ENCODE assay signal across 19 cellular contexts in the genomic region with DNA sequence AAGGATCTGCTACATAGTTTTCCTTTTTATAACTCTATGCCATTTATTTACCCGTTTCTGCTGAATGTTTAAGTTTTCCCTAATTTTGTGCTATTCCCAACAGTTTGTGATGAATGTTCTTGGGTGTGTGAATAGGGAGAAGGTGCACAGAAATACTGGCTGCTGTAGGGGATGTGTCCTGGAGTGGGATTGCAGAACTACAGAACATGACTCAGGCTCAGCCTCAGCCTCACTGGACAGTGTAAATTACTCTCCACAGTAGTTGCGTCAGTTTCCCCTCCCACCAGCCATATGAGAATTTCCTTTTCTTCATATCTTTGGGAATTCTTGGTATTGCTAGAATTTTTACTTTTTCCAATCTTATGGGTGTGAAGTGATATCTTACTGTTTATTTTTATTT. TPM values are rescaled to one million over a fixed set of nuclear protein-coding genes. Genes with fewer than 3 reads are reported as not detected.
DNase-seq lines count a peak whose midpoint lies in the region; ATAC-seq, FAIRE-seq and TF ChIP-seq lines count a peak whose summit lies in the region.
"Had no signal": no experiment of that assay in that cellular context is flagged by ENCODE, and none has a peak within 500 bp of the region (broad histone marks: within the 10 kb centered on the region; RNA-seq: fewer than 3 reads in every experiment).

No MANE protein-coding gene starts in this region.

- H3K27ac Mint-ChIP-seq in astrocyte (ENCODE audit: unreplicated experiment), result peak overlapping the region; percentile 70
- H3K27ac Mint-ChIP-seq: activated naive CD8-positive, alpha-beta T cell treated with anti-CD3 and anti-CD28 coated beads for 36 hours; T-helper 1 cell treated with Interleukin-12 subunit alpha and Interleukin-12 subunit beta and Interleukin-4 antibody, amounts not matched to agents 30 μg/mL and 1 μg/mL, for 36 hours had no signal

- no peak overlapping the region for H2AK5ac ChIP-seq in IMR-90 (ENCODE audit: low read depth, low read length)

- WGBS in IMR-90 (ENCODE audit: extremely low coverage in 2 of 2, insufficient read length in 1 of 2), 2 experiments, result no CpG with 5 or more reads among the region's 2 CpGs

- H3K9ac ChIP-seq in BLaER1 treated with 17β-estradiol and CSF1 and Interleukin-3, amounts not matched to agents 10 nM and 100 nM, result no peak overlapping the region
- H3K9ac ChIP-seq in IMR-90 (ENCODE audit: low read depth, low read length) (no peak overlapping the region), astrocyte (ENCODE audit: low read length) (no peak overlapping the region)

- H3K4me1 ChIP-seq in BLaER1 treated with 17β-estradiol and CSF1 and Interleukin-3, amounts not matched to agents 10 nM and 100 nM, result peaks cover 13 to 67% (median 44%) of the 10 kb centered on the region in 10 experiments
- no peaks in the 10 kb centered on the region for H3K4me1 ChIP-seq in IMR-90 (ENCODE audit: control insufficient read depth, insufficient read depth, low read length)
- H3K4me1 ChIP-seq in astrocyte (ENCODE audit: insufficient read depth, low read length), result no peaks in the 10 kb centered on the region
- H3K4me1 ChIP-seq in SJCRH30, result no peaks in the 10 kb centered on the region; the same call in 1 of the 2 replicates

- no peaks in the 10 kb centered on the region for H3K36me3 Mint-ChIP-seq in astrocyte (ENCODE audit: low read depth, unreplicated experiment)

- no peak overlapping the region for H3K4me3 Mint-ChIP-seq in astrocyte (ENCODE audit: unreplicated experiment)
- H3K4me3 Mint-ChIP-seq: activated naive CD8-positive, alpha-beta T cell treated with anti-CD3 and anti-CD28 coated beads for 36 hours; T-helper 1 cell treated with Interleukin-12 subunit alpha and Interleukin-12 subunit beta and Interleukin-4 antibody, amounts not matched to agents 30 μg/mL and 1 μg/mL, for 36 hours had no signal

- BruUV-seq in IMR-90 (replicated peaks; lab: Mats Ljungman, UMichigan), result no TSS peak

- no peak overlapping the region for H3K4ac ChIP-seq in IMR-90 (ENCODE audit: low read depth, low read length)

- H2BK20ac ChIP-seq in IMR-90 (ENCODE audit: low read depth, low read length), result no peak overlapping the region

- intact Hi-C loops in IMR-90 (cut with micrococcal nuclease), result no loop called here

- dilution Hi-C loops in IMR-90 (cut with HindIII; ENCODE audit: low sequenced_read_pairs, unreplicated experiment), result no loop called here

- ATAC-seq in IMR-90 (ENCODE audit: low read depth), result peak; percentile 90
- no peak for ATAC-seq in HG02970 (IDR thresholded peaks at IDR 0.05; ENCODE audit: low FRiP score, unreplicated experiment)
- ATAC-seq: left ventricle myocardium superior had no signal

- TF ChIP-seq POLR2A in IMR-90 (IDR thresholded peaks at IDR 0.05; ENCODE audit: low read depth, low read length), result no peak

- H3K23ac ChIP-seq in IMR-90 (ENCODE audit: low read depth, low read length), result no peak overlapping the region

- H3K9me1 ChIP-seq in IMR-90 (ENCODE audit: insufficient read depth, low read length), result no peaks in the 10 kb centered on the region

- H3K14ac ChIP-seq in IMR-90 (replicated peaks; ENCODE audit: low read depth, low read length), result no peak overlapping the region

- no peak overlapping the region for H2BK5ac ChIP-seq in IMR-90 (ENCODE audit: low read depth, low read length, poor library complexity, severe bottlenecking)

- POLR2A ChIA-PET in IMR-90 (lab: Charles Lee; ENCODE audit: unreplicated experiment), result no interaction called here

- no peak overlapping the region for H3K18ac ChIP-seq in IMR-90 (ENCODE audit: low read depth, low read length)

- FAIRE-seq in astrocyte (lab: Jason Lieb, UNC), result no peak
- FAIRE-seq: colon had no signal

- DNase-seq in IMR-90, result peak; percentile 70
- peak; percentile 57 for DNase-seq in astrocyte (ENCODE audit: low read depth)
- peak; percentile 89 for DNase-seq in iris pigment epithelial cell (ENCODE audit: low read depth)
- DNase-seq in effector CD8-positive, alpha-beta T cell (lab: John Stamatoyannopoulos, UW), result no peak
- no peak for DNase-seq in SJCRH30
- DNase-seq in NCI-H146 (lab: John Stamatoyannopoulos, UW), result no peak
- DNase-seq: activated CD4-positive, alpha-beta T cell treated with anti-CD3 and anti-CD28 coated beads for 4 hours; activated naive CD8-positive, alpha-beta T cell treated with anti-CD3 and anti-CD28 coated beads for 36 hours; activated T-cell treated with anti-CD3 and anti-CD28 coated beads, Interleukin-2, amount 50 U/mL, for 1 hour; C1 segment of cervical spinal cord; DMS79 treated with DMSO at 0.1 percent for 48 hours; left ventricle myocardium superior; NCI-H1105; PC-9; stimulated activated CD4-positive, alpha-beta T cell treated with anti-CD3 and anti-CD28 coated beads, Interleukin-2, amount 100 ng/mL, for 24 hours had no signal

- H3K79me2 ChIP-seq in astrocyte (ENCODE audit: insufficient read depth, low read length), result no peaks in the 10 kb centered on the region

- no peak overlapping the region for H2AFZ ChIP-seq in IMR-90 (replicated peaks; ENCODE audit: low read length, poor library complexity)
- no peak overlapping the region for H2AFZ ChIP-seq in astrocyte (ENCODE audit: low read depth, low read length)
- H2AFZ ChIP-seq: PC-9 had no signal

- no peak for TF ChIP-seq CTCF in IMR-90 (conservative IDR thresholded peaks at IDR 0.05; ENCODE audit: low read depth, low read length)
- no peak for TF ChIP-seq CTCF in astrocyte (IDR thresholded peaks at IDR 0.05; ENCODE audit: insufficient read depth, low read depth, low read length)

- no peak overlapping the region for H2AK9ac ChIP-seq in IMR-90 (replicated peaks; ENCODE audit: low read depth, low read length, poor library complexity)

- 0 out of 22 replicates have a peak overlapping the region, but pooled peaks of 1 of the 11 experiments have one; percentile 2 for H3K27ac ChIP-seq in BLaER1 treated with 17β-estradiol and CSF1 and Interleukin-3, amounts not matched to agents 10 nM and 100 nM
- H3K27ac ChIP-seq in IMR-90 (ENCODE audit: insufficient read depth, low read length), result no peak overlapping the region
- H3K27ac ChIP-seq in astrocyte (ENCODE audit: low read depth, low read length), result no peak overlapping the region
- no peak overlapping the region for H3K27ac ChIP-seq in SJCRH30
- H3K27ac ChIP-seq: PC-9 had no signal

- in situ Hi-C loops in IMR-90 (cut with MboI; ENCODE audit: low sequenced_read_pairs), result no loop called here

- CTCF ChIA-PET in IMR-90 (lab: Yijun Ruan, JAX), result no interaction called here

- no peaks in the 10 kb centered on the region for H3K27me3 ChIP-seq in BLaER1 treated with 17β-estradiol and CSF1 and Interleukin-3, amounts not matched to agents 10 nM and 100 nM
- H3K27me3 ChIP-seq in IMR-90 (ENCODE audit: control insufficient read depth, insufficient read depth, low read length) (no peaks in the 10 kb centered on the region), astrocyte (ENCODE audit: insufficient read depth, low read length) (no peaks in the 10 kb centered on the region), SJCRH30 (no peaks in the 10 kb centered on the region)

- no peak overlapping the region for H4K8ac ChIP-seq in IMR-90 (ENCODE audit: low read depth in 2 of 2, low read length in 2 of 2)

- H4K5ac ChIP-seq in IMR-90 (ENCODE audit: low read depth, low read length), result no peak overlapping the region

- TF ChIP-seq RAD21 in IMR-90 (IDR thresholded peaks at IDR 0.05; ENCODE audit: low read length), result no peak

- H2BK120ac ChIP-seq in IMR-90 (ENCODE audit: low read depth, low read length), result no peak overlapping the region

- peaks cover 33% of the 10 kb centered on the region for H3K4me1 Mint-ChIP-seq in astrocyte (ENCODE audit: low read depth, unreplicated experiment)

- no peak overlapping the region for H3K4me3 ChIP-seq in BLaER1 treated with 17β-estradiol and CSF1 and Interleukin-3, amounts not matched to agents 10 nM and 100 nM
- H3K4me3 ChIP-seq in IMR-90 (ENCODE audit: insufficient read depth, low read depth, low read length) (no peak overlapping the region), astrocyte (ENCODE audit: insufficient read depth, low read depth, low read length) (no peak overlapping the region), SJCRH30 (no peak overlapping the region)
- H3K4me3 ChIP-seq: PC-9 had no signal

- peaks cover 0 to 4% (median 0%) of the 10 kb centered on the region in 11 experiments; a peak in 3 of 22 replicates for H3K9me3 ChIP-seq in BLaER1 treated with 17β-estradiol and CSF1 and Interleukin-3, amounts not matched to agents 10 nM and 100 nM (replicated peaks in 1 of 11)
- no peaks in the 10 kb centered on the region for H3K9me3 ChIP-seq in IMR-90 (ENCODE audit: control insufficient read depth, insufficient read depth, low read length)
- H3K9me3 ChIP-seq in astrocyte (ENCODE audit: insufficient read depth, low read depth, low read length), result no peaks in the 10 kb centered on the region
- H3K9me3 ChIP-seq in SJCRH30 (replicated peaks), result no peaks in the 10 kb centered on the region

- H4K20me1 ChIP-seq in BLaER1 treated with 17β-estradiol and CSF1 and Interleukin-3, amounts not matched to agents 10 nM and 100 nM, result no peaks in the 10 kb centered on the region
- H4K20me1 ChIP-seq in IMR-90 (ENCODE audit: insufficient read depth, low read length) (no peaks in the 10 kb centered on the region), astrocyte (ENCODE audit: insufficient read depth, low read length) (peaks cover 5% of the 10 kb centered on the region)

- H3K4me2 ChIP-seq in BLaER1 treated with 17β-estradiol and CSF1 and Interleukin-3, amounts not matched to agents 10 nM and 100 nM, result peak overlapping the region in 7 of 11 experiments; percentile 21 to 54 (median 45); a peak in 11 of 22 replicates
- H3K4me2 ChIP-seq in IMR-90 (ENCODE audit: low read depth, low read length) (no peak overlapping the region), astrocyte (ENCODE audit: low read length) (no peak overlapping the region)
- H3K4me2 ChIP-seq: PC-9 had no signal

- H3K36me3 ChIP-seq in BLaER1 treated with 17β-estradiol and CSF1 and Interleukin-3, amounts not matched to agents 10 nM and 100 nM, result no peaks in the 10 kb centered on the region
- no peaks in the 10 kb centered on the region for H3K36me3 ChIP-seq in IMR-90 (ENCODE audit: control insufficient read depth, insufficient read depth, low read length)
- no peaks in the 10 kb centered on the region for H3K36me3 ChIP-seq in astrocyte (ENCODE audit: insufficient read depth, low read length)
- H3K36me3 ChIP-seq in SJCRH30, result no peaks in the 10 kb centered on the region

- H2BK15ac ChIP-seq in IMR-90 (ENCODE audit: low read depth, low read length), result no peak overlapping the region

- H3K79me1 ChIP-seq in IMR-90 (ENCODE audit: low read depth in 1 of 2, low read length in 2 of 2), result peaks cover 8 to 9% of the 10 kb centered on the region in 2 experiments; a peak in 2 of 4 replicates

- H3K27me3 Mint-ChIP-seq in astrocyte (ENCODE audit: low read depth, unreplicated experiment), result no peaks in the 10 kb centered on the region
- H3K27me3 Mint-ChIP-seq: activated naive CD8-positive, alpha-beta T cell treated with anti-CD3 and anti-CD28 coated beads for 36 hours had no signal

- no peaks in the 10 kb centered on the region for H3K9me3 Mint-ChIP-seq in astrocyte (ENCODE audit: unreplicated experiment)

- H3K56ac ChIP-seq in IMR-90 (ENCODE audit: extremely low read depth, insufficient read depth, low read length), result no peak overlapping the region

- no peak overlapping the region for H4K91ac ChIP-seq in IMR-90 (ENCODE audit: insufficient read depth, low read depth, low read length)

RNA-seq across cellular contexts. Expression of gene SLX4IP, which starts 57.0 kb away (rescaled TPM):
- total RNA-seq in IMR-90 (2012; rRNA removed) (5.9 and 6.1 TPM in 2 replicates), astrocyte (4.7 and 5.3 TPM in 2 replicates)
- 0.90 and 1.3 TPM in 2 replicates for polyA plus RNA-seq in IMR-90 (2012; rRNA removed)
- polyA plus RNA-seq in IMR-90 (2012; cell fraction: cytosol; rRNA removed), result 0.18 and 0.19 TPM in 2 replicates
- 1.3 and 3.9 TPM in 2 replicates for polyA plus RNA-seq in IMR-90 (2012; cell fraction: nucleus; rRNA removed; ENCODE audit: low replicate concordance)
- 10.3 and 11.5 TPM in 2 replicates for total RNA-seq in SJCRH30 (2014; rRNA removed; shearing (Covaris generic))

RNA-seq across cellular contexts. Expression of gene MKKS, which starts 58.0 kb away (rescaled TPM):
- total RNA-seq in IMR-90 (2012; rRNA removed) (7.5 and 8.1 TPM in 2 replicates), astrocyte (13.4 and 14.2 TPM in 2 replicates)
- 6.0 and 6.9 TPM in 2 replicates for polyA plus RNA-seq in IMR-90 (2012; rRNA removed)
- polyA plus RNA-seq in IMR-90 (2012; cell fraction: cytosol; rRNA removed), result 1.5 and 1.8 TPM in 2 replicates
- polyA plus RNA-seq in IMR-90 (2012; cell fraction: nucleus; rRNA removed; ENCODE audit: low replicate concordance), result 0.64 and 5.6 TPM in 2 replicates
- total RNA-seq in SJCRH30 (2014; rRNA removed; shearing (Covaris generic)), result 15.1 and 16.3 TPM in 2 replicates

Comparison
In these comparisons a context has a peak if more than half of its experiments do, and no peak if none do; other contexts are left out.
1. H3K4me2 ChIP-seq: peak in BLaER1 treated with 17β-estradiol and CSF1 and Interleukin-3, amounts not matched to agents 10 nM and 100 nM (7 of 11); none in IMR-90 (single experiment) and astrocyte (single experiment).
2. DNase-seq: peak in IMR-90 (single experiment), astrocyte (single experiment) and iris pigment epithelial cell (single experiment); none in effector CD8-positive, alpha-beta T cell (single experiment), SJCRH30 (0 of 2) and NCI-H146 (single experiment).